ENCODE assay signal across 1 cellular context in the genomic region with DNA sequence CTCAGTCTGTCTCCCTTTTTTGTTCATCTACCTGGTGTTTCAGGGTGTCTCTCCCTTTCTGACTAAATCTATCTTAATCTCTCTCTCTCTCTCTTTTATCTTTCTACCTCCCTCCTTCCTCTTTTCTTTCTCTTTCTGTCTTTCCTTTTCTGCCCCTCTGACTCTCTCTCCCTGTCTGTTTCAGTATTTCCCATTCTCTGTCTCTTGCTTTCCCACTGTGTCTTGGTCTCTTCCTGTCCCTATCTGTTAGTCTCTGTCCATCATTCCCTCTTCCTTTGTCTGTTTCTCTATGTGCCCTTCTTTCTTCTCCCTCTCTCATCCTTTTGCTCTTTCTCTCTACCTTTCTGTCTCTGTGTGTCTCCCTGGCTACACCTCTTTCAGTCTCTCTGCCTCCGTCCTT.
A peak's percentile ranks its signal among the peaks of the same experiment; 100 is the strongest.
TF ChIP-seq lines count a peak whose summit lies in the region.

No MANE protein-coding gene starts in this region.

TF ChIP-seq in K562, 482 proteins besides CTCF, POLR2A, EP300 and RAD21:
- TF ChIP-seq, protein P1, sequence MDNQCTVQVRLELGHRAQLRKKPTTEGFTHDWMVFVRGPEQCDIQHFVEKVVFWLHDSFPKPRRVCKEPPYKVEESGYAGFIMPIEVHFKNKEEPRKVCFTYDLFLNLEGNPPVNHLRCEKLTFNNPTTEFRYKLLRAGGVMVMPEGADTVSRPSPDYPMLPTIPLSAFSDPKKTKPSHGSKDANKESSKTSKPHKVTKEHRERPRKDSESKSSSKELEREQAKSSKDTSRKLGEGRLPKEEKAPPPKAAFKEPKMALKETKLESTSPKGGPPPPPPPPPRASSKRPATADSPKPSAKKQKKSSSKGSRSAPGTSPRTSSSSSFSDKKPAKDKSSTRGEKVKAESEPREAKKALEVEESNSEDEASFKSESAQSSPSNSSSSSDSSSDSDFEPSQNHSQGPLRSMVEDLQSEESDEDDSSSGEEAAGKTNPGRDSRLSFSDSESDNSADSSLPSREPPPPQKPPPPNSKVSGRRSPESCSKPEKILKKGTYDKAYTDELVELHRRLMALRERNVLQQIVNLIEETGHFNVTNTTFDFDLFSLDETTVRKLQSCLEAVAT (IDR thresholded peaks at IDR 0.05): 0 out of 4 replicates have a peak, but pooled peaks of 1 of the 2 experiments have one; percentile 26
- TF ChIP-seq, protein P2, sequence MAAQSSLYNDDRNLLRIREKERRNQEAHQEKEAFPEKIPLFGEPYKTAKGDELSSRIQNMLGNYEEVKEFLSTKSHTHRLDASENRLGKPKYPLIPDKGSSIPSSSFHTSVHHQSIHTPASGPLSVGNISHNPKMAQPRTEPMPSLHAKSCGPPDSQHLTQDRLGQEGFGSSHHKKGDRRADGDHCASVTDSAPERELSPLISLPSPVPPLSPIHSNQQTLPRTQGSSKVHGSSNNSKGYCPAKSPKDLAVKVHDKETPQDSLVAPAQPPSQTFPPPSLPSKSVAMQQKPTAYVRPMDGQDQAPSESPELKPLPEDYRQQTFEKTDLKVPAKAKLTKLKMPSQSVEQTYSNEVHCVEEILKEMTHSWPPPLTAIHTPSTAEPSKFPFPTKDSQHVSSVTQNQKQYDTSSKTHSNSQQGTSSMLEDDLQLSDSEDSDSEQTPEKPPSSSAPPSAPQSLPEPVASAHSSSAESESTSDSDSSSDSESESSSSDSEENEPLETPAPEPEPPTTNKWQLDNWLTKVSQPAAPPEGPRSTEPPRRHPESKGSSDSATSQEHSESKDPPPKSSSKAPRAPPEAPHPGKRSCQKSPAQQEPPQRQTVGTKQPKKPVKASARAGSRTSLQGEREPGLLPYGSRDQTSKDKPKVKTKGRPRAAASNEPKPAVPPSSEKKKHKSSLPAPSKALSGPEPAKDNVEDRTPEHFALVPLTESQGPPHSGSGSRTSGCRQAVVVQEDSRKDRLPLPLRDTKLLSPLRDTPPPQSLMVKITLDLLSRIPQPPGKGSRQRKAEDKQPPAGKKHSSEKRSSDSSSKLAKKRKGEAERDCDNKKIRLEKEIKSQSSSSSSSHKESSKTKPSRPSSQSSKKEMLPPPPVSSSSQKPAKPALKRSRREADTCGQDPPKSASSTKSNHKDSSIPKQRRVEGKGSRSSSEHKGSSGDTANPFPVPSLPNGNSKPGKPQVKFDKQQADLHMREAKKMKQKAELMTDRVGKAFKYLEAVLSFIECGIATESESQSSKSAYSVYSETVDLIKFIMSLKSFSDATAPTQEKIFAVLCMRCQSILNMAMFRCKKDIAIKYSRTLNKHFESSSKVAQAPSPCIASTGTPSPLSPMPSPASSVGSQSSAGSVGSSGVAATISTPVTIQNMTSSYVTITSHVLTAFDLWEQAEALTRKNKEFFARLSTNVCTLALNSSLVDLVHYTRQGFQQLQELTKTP (IDR thresholded peaks at IDR 0.05; ENCODE audit: low read depth in 1 of 2, partially characterized antibody in 2 of 2): no peak
- TF ChIP-seq, protein P3, sequence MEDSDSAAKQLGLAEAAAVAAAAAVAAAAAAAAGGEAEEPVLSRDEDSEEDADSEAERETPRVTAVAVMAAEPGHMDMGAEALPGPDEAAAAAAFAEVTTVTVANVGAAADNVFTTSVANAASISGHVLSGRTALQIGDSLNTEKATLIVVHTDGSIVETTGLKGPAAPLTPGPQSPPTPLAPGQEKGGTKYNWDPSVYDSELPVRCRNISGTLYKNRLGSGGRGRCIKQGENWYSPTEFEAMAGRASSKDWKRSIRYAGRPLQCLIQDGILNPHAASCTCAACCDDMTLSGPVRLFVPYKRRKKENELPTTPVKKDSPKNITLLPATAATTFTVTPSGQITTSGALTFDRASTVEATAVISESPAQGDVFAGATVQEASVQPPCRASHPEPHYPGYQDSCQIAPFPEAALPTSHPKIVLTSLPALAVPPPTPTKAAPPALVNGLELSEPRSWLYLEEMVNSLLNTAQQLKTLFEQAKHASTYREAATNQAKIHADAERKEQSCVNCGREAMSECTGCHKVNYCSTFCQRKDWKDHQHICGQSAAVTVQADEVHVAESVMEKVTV (CRISPR knock-in tag; IDR thresholded peaks at IDR 0.05): no peak
- TF ChIP-seq ZNF444 (CRISPR knock-in tag; IDR thresholded peaks at IDR 0.05): no peak
- TF ChIP-seq, protein P4, sequence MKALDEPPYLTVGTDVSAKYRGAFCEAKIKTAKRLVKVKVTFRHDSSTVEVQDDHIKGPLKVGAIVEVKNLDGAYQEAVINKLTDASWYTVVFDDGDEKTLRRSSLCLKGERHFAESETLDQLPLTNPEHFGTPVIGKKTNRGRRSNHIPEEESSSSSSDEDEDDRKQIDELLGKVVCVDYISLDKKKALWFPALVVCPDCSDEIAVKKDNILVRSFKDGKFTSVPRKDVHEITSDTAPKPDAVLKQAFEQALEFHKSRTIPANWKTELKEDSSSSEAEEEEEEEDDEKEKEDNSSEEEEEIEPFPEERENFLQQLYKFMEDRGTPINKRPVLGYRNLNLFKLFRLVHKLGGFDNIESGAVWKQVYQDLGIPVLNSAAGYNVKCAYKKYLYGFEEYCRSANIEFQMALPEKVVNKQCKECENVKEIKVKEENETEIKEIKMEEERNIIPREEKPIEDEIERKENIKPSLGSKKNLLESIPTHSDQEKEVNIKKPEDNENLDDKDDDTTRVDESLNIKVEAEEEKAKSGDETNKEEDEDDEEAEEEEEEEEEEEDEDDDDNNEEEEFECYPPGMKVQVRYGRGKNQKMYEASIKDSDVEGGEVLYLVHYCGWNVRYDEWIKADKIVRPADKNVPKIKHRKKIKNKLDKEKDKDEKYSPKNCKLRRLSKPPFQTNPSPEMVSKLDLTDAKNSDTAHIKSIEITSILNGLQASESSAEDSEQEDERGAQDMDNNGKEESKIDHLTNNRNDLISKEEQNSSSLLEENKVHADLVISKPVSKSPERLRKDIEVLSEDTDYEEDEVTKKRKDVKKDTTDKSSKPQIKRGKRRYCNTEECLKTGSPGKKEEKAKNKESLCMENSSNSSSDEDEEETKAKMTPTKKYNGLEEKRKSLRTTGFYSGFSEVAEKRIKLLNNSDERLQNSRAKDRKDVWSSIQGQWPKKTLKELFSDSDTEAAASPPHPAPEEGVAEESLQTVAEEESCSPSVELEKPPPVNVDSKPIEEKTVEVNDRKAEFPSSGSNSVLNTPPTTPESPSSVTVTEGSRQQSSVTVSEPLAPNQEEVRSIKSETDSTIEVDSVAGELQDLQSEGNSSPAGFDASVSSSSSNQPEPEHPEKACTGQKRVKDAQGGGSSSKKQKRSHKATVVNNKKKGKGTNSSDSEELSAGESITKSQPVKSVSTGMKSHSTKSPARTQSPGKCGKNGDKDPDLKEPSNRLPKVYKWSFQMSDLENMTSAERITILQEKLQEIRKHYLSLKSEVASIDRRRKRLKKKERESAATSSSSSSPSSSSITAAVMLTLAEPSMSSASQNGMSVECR (CRISPR knock-in tag; IDR thresholded peaks at IDR 0.05): no peak
- TF ChIP-seq, protein P5, sequence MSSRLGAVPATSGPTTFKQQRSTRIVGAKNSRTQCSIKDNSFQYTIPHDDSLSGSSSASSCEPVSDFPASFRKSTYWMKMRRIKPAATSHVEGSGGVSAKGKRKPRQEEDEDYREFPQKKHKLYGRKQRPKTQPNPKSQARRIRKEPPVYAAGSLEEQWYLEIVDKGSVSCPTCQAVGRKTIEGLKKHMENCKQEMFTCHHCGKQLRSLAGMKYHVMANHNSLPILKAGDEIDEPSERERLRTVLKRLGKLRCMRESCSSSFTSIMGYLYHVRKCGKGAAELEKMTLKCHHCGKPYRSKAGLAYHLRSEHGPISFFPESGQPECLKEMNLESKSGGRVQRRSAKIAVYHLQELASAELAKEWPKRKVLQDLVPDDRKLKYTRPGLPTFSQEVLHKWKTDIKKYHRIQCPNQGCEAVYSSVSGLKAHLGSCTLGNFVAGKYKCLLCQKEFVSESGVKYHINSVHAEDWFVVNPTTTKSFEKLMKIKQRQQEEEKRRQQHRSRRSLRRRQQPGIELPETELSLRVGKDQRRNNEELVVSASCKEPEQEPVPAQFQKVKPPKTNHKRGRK (tag; IDR thresholded peaks at IDR 0.05): 0 out of 2 replicates have a peak, but pooled peaks have one; percentile 19
